ENCODE assay signal across 10 cellular contexts in genomic region chr12:63206908-63207307, GRCh38. TPM values are rescaled to one million over a fixed set of nuclear protein-coding genes. Genes with fewer than 3 reads are reported as not detected.
A peak's percentile ranks its signal among the peaks of the same experiment; 100 is the strongest.
DNase-seq lines count a peak whose midpoint lies in the region; ATAC-seq and TF ChIP-seq lines count a peak whose summit lies in the region.
"Had no signal": no experiment of that assay in that cellular context is flagged by ENCODE, and none has a peak within 500 bp of the region (broad histone marks: within the 10 kb centered on the region; RNA-seq: fewer than 3 reads in every experiment).

No MANE protein-coding gene starts in this region.

- no peaks in the 10 kb centered on the region for H3K36me3 ChIP-seq in right atrium auricular region
- no peaks in the 10 kb centered on the region for H3K36me3 ChIP-seq in neuronal stem cell (replicated peaks in 1 of 2; ENCODE audit: control insufficient read depth in 2 of 2, insufficient read depth in 2 of 2, low read length in 2 of 2)
- H3K36me3 ChIP-seq: heart right ventricle had no signal

- H3K14ac ChIP-seq in neuronal stem cell (ENCODE audit: low read length) = no peak overlapping the region

- H3K18ac ChIP-seq in neuronal stem cell (ENCODE audit: low read length) = no peak overlapping the region

- no peak overlapping the region for H2AK5ac ChIP-seq in neuronal stem cell (ENCODE audit: low read depth, low read length)

- no peak overlapping the region for H2BK120ac ChIP-seq in neuronal stem cell (ENCODE audit: low read depth, low read length)

- H2BK15ac ChIP-seq in neuronal stem cell (ENCODE audit: low read length) = no peak overlapping the region

- no peak overlapping the region for H3K27ac ChIP-seq in right atrium auricular region
- H3K27ac ChIP-seq in neuronal stem cell (replicated peaks; ENCODE audit: low read length) = no peak overlapping the region
- H3K27ac ChIP-seq: heart right ventricle had no signal

- no peaks in the 10 kb centered on the region for H3K79me1 ChIP-seq in neuronal stem cell (ENCODE audit: low read depth, low read length)

- no peak for TF ChIP-seq CTCF in right atrium auricular region (IDR thresholded peaks at IDR 0.05)

- no CpG with 5 or more reads among the region's 3 CpGs for WGBS in neuronal stem cell (ENCODE audit: extremely low coverage in 2 of 2, insufficient read length in 2 of 2, insufficient replicate concordance in 1 of 2), 2 donors

- no peak overlapping the region for H3K23ac ChIP-seq in neuronal stem cell (ENCODE audit: low read depth, low read length, poor library complexity)

- no peak overlapping the region for H4K91ac ChIP-seq in neuronal stem cell (ENCODE audit: low read depth, low read length, poor library complexity)

- intact Hi-C loops in Right ventricle myocardium superior (cut with DNase I) = no loop called here

- H2BK12ac ChIP-seq in neuronal stem cell (ENCODE audit: low read length) = no peak overlapping the region

- ATAC-seq in Right ventricle myocardium superior (ENCODE audit: poor library complexity) = peak; percentile 64

- H3K9me3 ChIP-seq in right atrium auricular region (no peaks in the 10 kb centered on the region), neuronal stem cell (replicated peaks in 1 of 2; ENCODE audit: control insufficient read depth in 2 of 2, insufficient read depth in 1 of 2, low read depth in 1 of 2, low read length in 2 of 2) (no peaks in the 10 kb centered on the region)
- H3K9me3 ChIP-seq: heart right ventricle had no signal

- no peak overlapping the region for H3K9ac ChIP-seq in neuronal stem cell (ENCODE audit: low read depth, low read length, poor library complexity)

- no peak overlapping the region for H2AFZ ChIP-seq in neuronal stem cell (ENCODE audit: low read length)

- H3K4me3 ChIP-seq in right atrium auricular region (no peak overlapping the region), neuronal stem cell (ENCODE audit: low read length in 2 of 2) (no peak overlapping the region)
- H3K4me3 ChIP-seq: heart right ventricle had no signal

- DNase-seq in Right ventricle myocardium superior (no peak), right atrium auricular region (ENCODE audit: low spot score) (no peak), RKO (ENCODE audit: low spot score) (peak; percentile 1), glomerular visceral epithelial cell (ENCODE audit: extremely low spot score) (peak; percentile 43), neuronal stem cell (ENCODE audit: low spot score) (no peak), NCI-H1436 (lab: John Stamatoyannopoulos, UW) (no peak), occipital lobe (lab: John Stamatoyannopoulos, UW) (no peak), NCI-H2171 treated with DMSO at 0.1 percent for 48 hours (lab: John Stamatoyannopoulos, UW) (no peak)
- DNase-seq: ACHN, heart right ventricle had no signal

- H3K27me3 ChIP-seq in right atrium auricular region (no peaks in the 10 kb centered on the region), neuronal stem cell (ENCODE audit: control insufficient read depth in 3 of 3, insufficient read depth in 3 of 3, low read depth in 1 of 3, low read length in 3 of 3) (no peaks in the 10 kb centered on the region)
- H3K27me3 ChIP-seq: heart right ventricle had no signal

- H3K4ac ChIP-seq in neuronal stem cell (ENCODE audit: low read length) = no peak overlapping the region

- no peak overlapping the region for H4K8ac ChIP-seq in neuronal stem cell (ENCODE audit: low read depth, low read length)

- no peak overlapping the region for H3K4me2 ChIP-seq in neuronal stem cell (ENCODE audit: insufficient read depth, low read length, poor library complexity, severe bottlenecking)

- no peaks in the 10 kb centered on the region for H3K4me1 ChIP-seq in right atrium auricular region
- no peaks in the 10 kb centered on the region for H3K4me1 ChIP-seq in neuronal stem cell (ENCODE audit: control insufficient read depth in 2 of 2, insufficient read depth in 1 of 2, low read depth in 1 of 2, low read length in 2 of 2)

- no peak overlapping the region for H2BK5ac ChIP-seq in neuronal stem cell (ENCODE audit: low read length)

RNA-seq across cellular contexts. Expression of gene AVPR1A, which starts 55.9 kb away (rescaled TPM):
- 1.5 TPM for total RNA-seq in Right ventricle myocardium superior
- total RNA-seq in right atrium auricular region = 1 to 10 TPM in 1 of 2 donors, under 1 TPM in 1; 0.43 to 3.4 TPM
- polyA plus RNA-seq in neuronal stem cell (2013, experiment 1 of 2) = 0.04 TPM
- 0.06 TPM for polyA plus RNA-seq in neuronal stem cell (2013, experiment 2 of 2)
- total RNA-seq in occipital lobe = 7.6 TPM

Comparison
In these comparisons a context has a peak if more than half of its experiments do, and no peak if none do; other contexts are left out.
1. DNase-seq: peak in RKO (single experiment) and glomerular visceral epithelial cell (single experiment); none in Right ventricle myocardium superior (single experiment), right atrium auricular region (single experiment), neuronal stem cell (single experiment), NCI-H1436 (single experiment), occipital lobe (single experiment) and NCI-H2171 treated with DMSO at 0.1 percent for 48 hours (single experiment).